10 cellular contexts compared by ENCODE assay signal in genomic region chr19:18488403-18488723, GRCh38. TPM values are rescaled to one million over a fixed set of nuclear protein-coding genes. Genes with fewer than 3 reads are reported as not detected.
A peak's percentile ranks its signal among the peaks of the same experiment; 100 is the strongest.
DNase-seq lines count a peak whose midpoint lies in the region; ATAC-seq and TF ChIP-seq lines count a peak whose summit lies in the region.
"Had no signal": no experiment of that assay in that cellular context is flagged by ENCODE, and none has a peak within 500 bp of the region (broad histone marks: within the 10 kb centered on the region; RNA-seq: fewer than 3 reads in every experiment).

No MANE protein-coding gene starts in this region.

- no peak overlapping the region for H3K9ac ChIP-seq in smooth muscle cell (ENCODE audit: low read depth)

- H3K4me1 ChIP-seq in smooth muscle cell (ENCODE audit: low read depth): peaks cover 7% of the 10 kb centered on the region

- no peak overlapping the region for H3K4me3 ChIP-seq in smooth muscle cell

- intact Hi-C loops in activated CD8-positive, alpha-beta T cell treated with anti-CD3 and anti-CD28 coated beads for 36 hours (cut with micrococcal nuclease): no loop called here
- intact Hi-C loops in head of caudate nucleus (cut with DNase I): no loop called here

- POLR2A ChIA-PET in activated CD8-positive, alpha-beta T cell treated with anti-CD3 and anti-CD28 coated beads for 36 hours (lab: Charles Lee): interaction anchor here (0.5 to 1.4 kb wide), 3 partner anchors 17 to 48 kb away, joined by 3 to 4 read pairs (median 3); no protein-coding TSS in a partner anchor

- 96% methylated on average over 6 of the region's 6 CpGs for WGBS in smooth muscle cell (ENCODE audit: low lambda C conversion rate)

- H3K9me3 ChIP-seq in smooth muscle cell (replicated peaks; ENCODE audit: low read depth): no peaks in the 10 kb centered on the region

- no peaks in the 10 kb centered on the region for H3F3A ChIP-seq in smooth muscle cell (ENCODE audit: low read depth)

- no peaks in the 10 kb centered on the region for H3K27me3 ChIP-seq in smooth muscle cell (ENCODE audit: low read depth)

- DNase-seq in DMS 273 (lab: John Stamatoyannopoulos, UW; ENCODE audit: unreplicated experiment): peak; percentile 53
- DNase-seq in DMS 273 treated with DMSO at 0.1 percent for 48 hours (lab: John Stamatoyannopoulos, UW): no peak
- DNase-seq in activated CD8-positive, alpha-beta T cell treated with anti-CD3 and anti-CD28 coated beads for 36 hours: no peak
- peak in 39 of 42 donors; percentile 35 to 84 (median 65) for DNase-seq in head of caudate nucleus
- no peak for DNase-seq in smooth muscle cell (lab: John Stamatoyannopoulos, UW; ENCODE audit: unreplicated experiment)
- DNase-seq in COLO668 (lab: John Stamatoyannopoulos, UW; ENCODE audit: unreplicated experiment): no peak
- no peak for DNase-seq in central memory CD4-positive, alpha-beta T cell
- DNase-seq: activated CD8-positive, alpha-beta memory T cell treated with anti-CD3 and anti-CD28 coated beads, Interleukin-2, amount 50 U/mL, for 4 hours had no signal

- CTCF ChIA-PET in activated CD8-positive, alpha-beta T cell treated with anti-CD3 and anti-CD28 coated beads for 36 hours (lab: Charles Lee): interaction anchor here (1.0 to 3.1 kb wide), 7 partner anchors 11 to 69 kb away, joined by 3 to 17 read pairs (median 6); partner anchors contain the start of gene KXD1

- no peak overlapping the region for H3K27ac ChIP-seq in smooth muscle cell (ENCODE audit: low read depth)
- H3K27ac ChIP-seq: 22Rv1 had no signal

- peak; percentile 29 for ATAC-seq in activated CD8-positive, alpha-beta T cell treated with anti-CD3 and anti-CD28 coated beads for 36 hours
- no peak for ATAC-seq in HG03045 (IDR thresholded peaks at IDR 0.05; ENCODE audit: unreplicated experiment)

- H3K4me3 Mint-ChIP-seq in activated CD8-positive, alpha-beta T cell treated with anti-CD3 and anti-CD28 coated beads for 36 hours: no peak overlapping the region

- H3K9me3 Mint-ChIP-seq in activated CD8-positive, alpha-beta T cell treated with anti-CD3 and anti-CD28 coated beads for 36 hours: no peaks in the 10 kb centered on the region

- no peak overlapping the region for H2AFZ ChIP-seq in smooth muscle cell (ENCODE audit: low read depth)

- no peaks in the 10 kb centered on the region for H3K27me3 Mint-ChIP-seq in activated CD8-positive, alpha-beta T cell treated with anti-CD3 and anti-CD28 coated beads for 36 hours

- no peak overlapping the region for H3K4me2 ChIP-seq in smooth muscle cell

- H3K36me3 ChIP-seq in smooth muscle cell (ENCODE audit: low read depth): no peaks in the 10 kb centered on the region

- H4K20me1 ChIP-seq in smooth muscle cell (ENCODE audit: low read depth): peaks cover 97% of the 10 kb centered on the region

- no peaks in the 10 kb centered on the region for H3K36me3 Mint-ChIP-seq in activated CD8-positive, alpha-beta T cell treated with anti-CD3 and anti-CD28 coated beads for 36 hours (ENCODE audit: low read depth)

- H3K4me1 Mint-ChIP-seq in activated CD8-positive, alpha-beta T cell treated with anti-CD3 and anti-CD28 coated beads for 36 hours (ENCODE audit: low read depth): peaks cover 49% of the 10 kb centered on the region

- TF ChIP-seq CTCF in activated CD8-positive, alpha-beta T cell treated with anti-CD3 and anti-CD28 coated beads for 36 hours (IDR thresholded peaks at IDR 0.05): peak; percentile 28
- TF ChIP-seq CTCF in smooth muscle cell (IDR thresholded peaks at IDR 0.05; ENCODE audit: borderline replicate concordance, insufficient read depth, poor library complexity, severe bottlenecking): peak; percentile 14

- H3K79me2 ChIP-seq in smooth muscle cell (ENCODE audit: low read depth): peaks cover 97% of the 10 kb centered on the region

- no peak overlapping the region for H3K27ac Mint-ChIP-seq in activated CD8-positive, alpha-beta T cell treated with anti-CD3 and anti-CD28 coated beads for 36 hours

RNA-seq across cellular contexts. Expression of gene ELL, which starts 33.5 kb away (rescaled TPM):
- 10 to 100 TPM; 20.1 to 21.9 TPM for total RNA-seq in activated CD8-positive, alpha-beta T cell treated with anti-CD3 and anti-CD28 coated beads for 36 hours
- total RNA-seq in smooth muscle cell: 10.5 and 12.8 TPM in 2 replicates
- polyA plus RNA-seq in smooth muscle cell: 15.2 and 31.7 TPM in 2 replicates

RNA-seq across cellular contexts. Expression of gene ISYNA1, which starts 50.4 kb away (rescaled TPM):
- total RNA-seq in activated CD8-positive, alpha-beta T cell treated with anti-CD3 and anti-CD28 coated beads for 36 hours: 10 to 100 TPM; 48.6 to 54.9 TPM
- 16.4 and 60.1 TPM in 2 replicates for total RNA-seq in smooth muscle cell
- 56.9 and 89.5 TPM in 2 replicates for polyA plus RNA-seq in smooth muscle cell

RNA-seq across cellular contexts. Expression of gene FKBP8, which starts 55.0 kb away (rescaled TPM):
- 100 to 1,000 TPM; 216 to 220 TPM for total RNA-seq in activated CD8-positive, alpha-beta T cell treated with anti-CD3 and anti-CD28 coated beads for 36 hours
- total RNA-seq in smooth muscle cell: 143 and 161 TPM in 2 replicates
- 340 and 358 TPM in 2 replicates for polyA plus RNA-seq in smooth muscle cell

Comparison
In these comparisons a context has a peak if more than half of its experiments do, and no peak if none do; other contexts are left out.
1. DNase-seq: peak in DMS 273 (single experiment) and head of caudate nucleus (39 of 42); none in DMS 273 treated with DMSO at 0.1 percent for 48 hours (single experiment), activated CD8-positive, alpha-beta T cell treated with anti-CD3 and anti-CD28 coated beads for 36 hours (single experiment), smooth muscle cell (single experiment), COLO668 (single experiment) and central memory CD4-positive, alpha-beta T cell (single experiment).